ENCODE assay signal across 10 cellular contexts in the genomic region with DNA sequence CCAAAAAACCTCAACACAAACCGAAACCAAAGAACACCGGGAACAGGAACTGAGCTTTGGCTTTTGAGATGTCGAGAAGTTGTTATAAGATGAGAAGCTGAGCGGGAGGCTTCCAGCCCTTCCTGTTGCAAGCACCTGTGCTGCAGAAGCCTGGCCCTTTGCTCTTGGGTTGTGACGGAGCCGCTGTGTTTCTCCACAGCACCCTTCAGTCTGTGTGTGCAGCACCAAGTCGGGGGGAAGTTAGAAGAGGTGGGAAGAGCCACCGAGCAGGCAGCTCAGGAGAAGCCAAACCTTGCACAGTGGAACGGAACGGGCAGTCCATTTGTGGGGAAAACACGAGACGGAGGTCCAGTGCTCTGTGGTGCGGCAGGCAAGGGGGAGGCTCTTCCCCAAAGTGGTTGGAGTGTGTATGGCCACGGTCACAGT.
DNase-seq lines count a peak whose midpoint lies in the region; ATAC-seq and TF ChIP-seq lines count a peak whose summit lies in the region.
"Had no signal": no experiment of that assay in that cellular context is flagged by ENCODE, and none has a peak within 500 bp of the region (broad histone marks: within the 10 kb centered on the region; RNA-seq: fewer than 3 reads in every experiment).

No MANE protein-coding gene starts in this region.

- H3K4me1 ChIP-seq in OCI-LY3 (ENCODE audit: low read length): no peaks in the 10 kb centered on the region

- peaks cover 25% of the 10 kb centered on the region for H3K27me3 Mint-ChIP-seq in central memory CD8-positive, alpha-beta T cell
- H3K27me3 Mint-ChIP-seq in stimulated activated memory B cell treated with anti-CD40 and anti-IgM and Interleukin-4, amounts not matched to agents 10 μg/mL and 1 μg/mL and 100 μg/mL, for 72 hours: peaks cover 45% of the 10 kb centered on the region

- peaks cover 22% of the 10 kb centered on the region for H3K4me1 Mint-ChIP-seq in central memory CD8-positive, alpha-beta T cell
- peaks cover 20% of the 10 kb centered on the region for H3K4me1 Mint-ChIP-seq in stimulated activated memory B cell treated with anti-CD40 and anti-IgM and Interleukin-4, amounts not matched to agents 10 μg/mL and 1 μg/mL and 100 μg/mL, for 72 hours

- no peaks in the 10 kb centered on the region for H3K9me3 Mint-ChIP-seq in central memory CD8-positive, alpha-beta T cell
- H3K9me3 Mint-ChIP-seq in stimulated activated memory B cell treated with anti-CD40 and anti-IgM and Interleukin-4, amounts not matched to agents 10 μg/mL and 1 μg/mL and 100 μg/mL, for 72 hours: no peaks in the 10 kb centered on the region

- ATAC-seq in central memory CD8-positive, alpha-beta T cell (replicated peaks; ENCODE audit: extremely low read depth, poor library complexity, severe bottlenecking): peak; percentile 41
- peak; percentile 54 for ATAC-seq in stimulated activated memory B cell treated with anti-CD40 and anti-IgM and Interleukin-4, amounts not matched to agents 10 μg/mL and 1 μg/mL and 100 μg/mL, for 72 hours
- ATAC-seq in GM21529 (IDR thresholded peaks at IDR 0.05; ENCODE audit: unreplicated experiment): no peak
- ATAC-seq in GM19467 (IDR thresholded peaks at IDR 0.05; ENCODE audit: unreplicated experiment): no peak

- H3K4me2 ChIP-seq in OCI-LY3 (ENCODE audit: low read length): peak overlapping the region; percentile 39

- H3K79me2 ChIP-seq in OCI-LY3 (ENCODE audit: low read length): no peaks in the 10 kb centered on the region

- H4K20me1 ChIP-seq in OCI-LY3 (ENCODE audit: insufficient read depth, low read length): no peaks in the 10 kb centered on the region

- H3K4me3 Mint-ChIP-seq in central memory CD8-positive, alpha-beta T cell: peak overlapping the region; percentile 77
- peak overlapping the region; percentile 59 for H3K4me3 Mint-ChIP-seq in stimulated activated memory B cell treated with anti-CD40 and anti-IgM and Interleukin-4, amounts not matched to agents 10 μg/mL and 1 μg/mL and 100 μg/mL, for 72 hours

- 0 out of 2 replicates have a peak overlapping the region, but pooled peaks have one; percentile 10 for H3K4me3 ChIP-seq in OCI-LY3 (ENCODE audit: low read length)

- TF ChIP-seq CTCF in OCI-LY3 (IDR thresholded peaks at IDR 0.05; ENCODE audit: low read depth, low read length): no peak

- H3K27me3 ChIP-seq in OCI-LY3 (ENCODE audit: low read depth, low read length): no peaks in the 10 kb centered on the region

- no peaks in the 10 kb centered on the region for H3K9me3 ChIP-seq in OCI-LY3 (ENCODE audit: insufficient read depth, low read length)

- peak; percentile 19 for DNase-seq in NCI-H2227 (lab: John Stamatoyannopoulos, UW; ENCODE audit: unreplicated experiment)
- no peak for DNase-seq in NCI-H2227 treated with DMSO at 0.1 percent for 48 hours (lab: John Stamatoyannopoulos, UW)
- DNase-seq in central memory CD8-positive, alpha-beta T cell (ENCODE audit: low spot score in 2 of 2): no peak
- DNase-seq in COR-L47 (lab: John Stamatoyannopoulos, UW): no peak
- DNase-seq: NCI-H446 treated with DMSO at 0.1 percent for 48 hours had no signal

- no peaks in the 10 kb centered on the region for H3K36me3 ChIP-seq in OCI-LY3 (replicated peaks; ENCODE audit: low read depth, low read length)

- no peak overlapping the region for H3K27ac ChIP-seq in OCI-LY3 (ENCODE audit: low read length)
- H3K27ac ChIP-seq: 22Rv1 had no signal

- H3K36me3 Mint-ChIP-seq in central memory CD8-positive, alpha-beta T cell (ENCODE audit: insufficient read depth): peaks cover 2% of the 10 kb centered on the region
- no peaks in the 10 kb centered on the region for H3K36me3 Mint-ChIP-seq in stimulated activated memory B cell treated with anti-CD40 and anti-IgM and Interleukin-4, amounts not matched to agents 10 μg/mL and 1 μg/mL and 100 μg/mL, for 72 hours

- H3K27ac Mint-ChIP-seq in central memory CD8-positive, alpha-beta T cell (ENCODE audit: low read depth): peak overlapping the region; percentile 4
- H3K27ac Mint-ChIP-seq in stimulated activated memory B cell treated with anti-CD40 and anti-IgM and Interleukin-4, amounts not matched to agents 10 μg/mL and 1 μg/mL and 100 μg/mL, for 72 hours: no peak overlapping the region

- H3K9ac ChIP-seq in OCI-LY3 (ENCODE audit: low read length): no peak overlapping the region

- no peak overlapping the region for H2AFZ ChIP-seq in OCI-LY3 (ENCODE audit: low read depth, low read length)

Comparison
In these comparisons a context has a peak if more than half of its experiments do, and no peak if none do; other contexts are left out.
1. ATAC-seq: peak in central memory CD8-positive, alpha-beta T cell (single experiment) and stimulated activated memory B cell treated with anti-CD40 and anti-IgM and Interleukin-4, amounts not matched to agents 10 μg/mL and 1 μg/mL and 100 μg/mL, for 72 hours (single experiment); none in GM21529 (single experiment) and GM19467 (single experiment).